13 cellular contexts compared by ENCODE assay signal in the genomic region with DNA sequence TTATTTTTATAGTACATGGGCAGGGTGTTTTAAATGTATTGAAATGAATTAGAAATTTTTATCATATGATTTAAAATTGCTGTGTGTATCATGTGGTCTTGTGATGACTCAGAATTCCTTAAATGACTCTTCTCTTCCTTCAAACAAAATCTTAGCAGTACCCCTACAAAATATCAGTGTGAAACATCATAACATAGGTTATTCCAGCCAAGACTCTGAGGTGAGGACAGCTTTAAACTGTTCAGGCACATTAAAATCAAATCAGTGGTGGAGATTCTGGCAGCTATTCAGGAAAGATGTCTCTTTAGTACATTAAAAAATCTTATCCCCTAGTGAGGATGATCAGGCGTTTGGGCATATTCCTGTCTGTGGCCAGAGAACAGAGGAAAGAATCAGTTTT.
DNase-seq lines count a peak whose midpoint lies in the region; ATAC-seq and TF ChIP-seq lines count a peak whose summit lies in the region.
"Had no signal": no experiment of that assay in that cellular context is flagged by ENCODE, and none has a peak within 500 bp of the region (broad histone marks: within the 10 kb centered on the region; RNA-seq: fewer than 3 reads in every experiment).

No MANE protein-coding gene starts in this region.

- no peaks in the 10 kb centered on the region for H3K79me2 ChIP-seq in osteoblast (ENCODE audit: insufficient read depth, low read length)

- H3K4me3 ChIP-seq in osteoblast (ENCODE audit: insufficient read depth, low read length) = no peak overlapping the region

- no peak overlapping the region for H2AFZ ChIP-seq in osteoblast (ENCODE audit: low read length)

- no peaks in the 10 kb centered on the region for H3K9me3 Mint-ChIP-seq in natural killer cell
- H3K9me3 Mint-ChIP-seq: neural crest cell had no signal

- peaks cover 11 to 15% of the 10 kb centered on the region in 2 donors for H3K4me1 Mint-ChIP-seq in natural killer cell

- H3K4me2 ChIP-seq in osteoblast (ENCODE audit: insufficient read depth, low read length) = no peak overlapping the region

- H3K9me3 ChIP-seq in osteoblast (ENCODE audit: low read depth, low read length) = no peaks in the 10 kb centered on the region

- H3K27me3 Mint-ChIP-seq in natural killer cell (ENCODE audit: low read depth in 2 of 2) = no peaks in the 10 kb centered on the region

- H3K27ac ChIP-seq in osteoblast (ENCODE audit: low read depth, low read length) = peak overlapping the region; percentile 21

- peaks cover 8% of the 10 kb centered on the region for H3K36me3 Mint-ChIP-seq in natural killer cell

- DNase-seq in activated CD4-positive, CD25-positive, alpha-beta regulatory T cell (lab: John Stamatoyannopoulos, UW) = no peak
- DNase-seq in amniotic epithelial cell (ENCODE audit: low read depth) (peak; percentile 22), osteoblast (ENCODE audit: insufficient read length, low spot score, missing footprints) (no peak), GDM1 (lab: John Stamatoyannopoulos, UW) (no peak), HuH-7.5 (ENCODE audit: low spot score) (no peak), natural killer cell (no peak)
- DNase-seq: 8988T, amniotic stem cell, Karpas-422, left cardiac atrium had no signal

- H3K27ac Mint-ChIP-seq in natural killer cell = no peak overlapping the region

- peak; percentile 58 to 67 for ATAC-seq in activated CD4-positive, CD25-positive, alpha-beta regulatory T cell treated with anti-CD3 and anti-CD28 coated beads, Interleukin-2, amount 50 U/mL, for 24 hours
- ATAC-seq in HG03159 (IDR thresholded peaks at IDR 0.05; ENCODE audit: unreplicated experiment) (peak; percentile 69), natural killer cell (no peak)
- ATAC-seq: left cardiac atrium had no signal

- intact Hi-C loops in natural killer cell (cut with micrococcal nuclease) = no loop called here

- no peaks in the 10 kb centered on the region for H3K36me3 ChIP-seq in osteoblast (ENCODE audit: insufficient read depth, low read length)

- H3K4me1 ChIP-seq in osteoblast (ENCODE audit: insufficient read depth, low read length) = peaks cover 30% of the 10 kb centered on the region

- TF ChIP-seq CTCF in osteoblast (IDR thresholded peaks at IDR 0.05; ENCODE audit: extremely low read depth, low read depth, low read length) (no peak), natural killer cell (IDR thresholded peaks at IDR 0.05) (no peak)

- no peaks in the 10 kb centered on the region for H3K27me3 ChIP-seq in osteoblast (ENCODE audit: insufficient read depth, low read length)

- no peaks in the 10 kb centered on the region for H4K20me1 ChIP-seq in osteoblast (ENCODE audit: insufficient read depth, low read length)

- H3K4me3 Mint-ChIP-seq in natural killer cell = no peak overlapping the region
- H3K4me3 Mint-ChIP-seq: neural crest cell had no signal

Comparison
In these comparisons a context has a peak if more than half of its experiments do, and no peak if none do; other contexts are left out.
1. ATAC-seq: peak in activated CD4-positive, CD25-positive, alpha-beta regulatory T cell treated with anti-CD3 and anti-CD28 coated beads, Interleukin-2, amount 50 U/mL, for 24 hours (2 of 2) and HG03159 (single experiment); none in natural killer cell (0 of 3).